In genomic region chr6:160535270-160535669, GRCh38 we compare ENCODE assay signal across 19 cellular contexts.
"Had no signal": no experiment of that assay in that cellular context is flagged by ENCODE, and none has a peak within 500 bp of the region (broad histone marks: within the 10 kb centered on the region; RNA-seq: fewer than 3 reads in every experiment).

No MANE protein-coding gene starts in this region.

- H3K9me3 ChIP-seq: esophagus squamous epithelium, gastroesophageal sphincter, neutrophil, psoas muscle, spleen, testis, tibial nerve had no signal

- H3K36me3 Mint-ChIP-seq: naive B cell had no signal

- H3K4me3 Mint-ChIP-seq: dendritic cell treated with granulocyte-macrophage colony-stimulating factor and Interleukin-4, amounts not matched to agents 40 ng/mL and 50 ng/mL, for 4 days; naive B cell; stimulated activated naive CD8-positive, alpha-beta T cell treated with anti-CD3 and anti-CD28 coated beads, Interleukin-15, Interleukin-2, amounts not matched to agents 100 ng/mL and 50 ng/mL, for 24 hours had no signal

- H3K36me3 ChIP-seq: esophagus squamous epithelium, gastroesophageal sphincter, neutrophil, spleen, tibial nerve had no signal

- H3K9me3 Mint-ChIP-seq: dendritic cell treated with granulocyte-macrophage colony-stimulating factor and Interleukin-4, amounts not matched to agents 40 ng/mL and 50 ng/mL, for 4 days; naive B cell; stimulated activated naive CD8-positive, alpha-beta T cell treated with anti-CD3 and anti-CD28 coated beads, Interleukin-15, Interleukin-2, amounts not matched to agents 100 ng/mL and 50 ng/mL, for 24 hours had no signal

- H3K4me3 ChIP-seq: esophagus squamous epithelium, gastroesophageal sphincter, psoas muscle, spleen, testis, tibial nerve had no signal

- ATAC-seq: gastroesophageal sphincter, left colon, left ventricle myocardium superior had no signal

- H3K4me1 Mint-ChIP-seq: naive B cell had no signal

- H3K27ac ChIP-seq: esophagus squamous epithelium, gastroesophageal sphincter, neutrophil, psoas muscle, spleen, testis, tibial nerve had no signal

- H3K27me3 ChIP-seq: gastroesophageal sphincter, neutrophil, testis, tibial nerve had no signal

- H3K27ac Mint-ChIP-seq: dendritic cell treated with granulocyte-macrophage colony-stimulating factor and Interleukin-4, amounts not matched to agents 40 ng/mL and 50 ng/mL, for 4 days; naive B cell; stimulated activated naive CD8-positive, alpha-beta T cell treated with anti-CD3 and anti-CD28 coated beads, Interleukin-15, Interleukin-2, amounts not matched to agents 100 ng/mL and 50 ng/mL, for 24 hours had no signal

- DNase-seq: cerebellar nuclear complex; esophagus squamous epithelium; foreskin fibroblast; glutamatergic neuron; left colon; left ventricle myocardium superior; mesendoderm; naive B cell; psoas muscle; retina; spleen; stimulated activated CD4-positive, alpha-beta T cell treated with anti-CD3 and anti-CD28 coated beads, Interleukin-2, amount 100 ng/mL, for 24 hours; testis had no signal

- FAIRE-seq: colon had no signal

- H3K4me1 ChIP-seq: testis had no signal
